25 cellular contexts compared by ENCODE assay signal in the genomic region with DNA sequence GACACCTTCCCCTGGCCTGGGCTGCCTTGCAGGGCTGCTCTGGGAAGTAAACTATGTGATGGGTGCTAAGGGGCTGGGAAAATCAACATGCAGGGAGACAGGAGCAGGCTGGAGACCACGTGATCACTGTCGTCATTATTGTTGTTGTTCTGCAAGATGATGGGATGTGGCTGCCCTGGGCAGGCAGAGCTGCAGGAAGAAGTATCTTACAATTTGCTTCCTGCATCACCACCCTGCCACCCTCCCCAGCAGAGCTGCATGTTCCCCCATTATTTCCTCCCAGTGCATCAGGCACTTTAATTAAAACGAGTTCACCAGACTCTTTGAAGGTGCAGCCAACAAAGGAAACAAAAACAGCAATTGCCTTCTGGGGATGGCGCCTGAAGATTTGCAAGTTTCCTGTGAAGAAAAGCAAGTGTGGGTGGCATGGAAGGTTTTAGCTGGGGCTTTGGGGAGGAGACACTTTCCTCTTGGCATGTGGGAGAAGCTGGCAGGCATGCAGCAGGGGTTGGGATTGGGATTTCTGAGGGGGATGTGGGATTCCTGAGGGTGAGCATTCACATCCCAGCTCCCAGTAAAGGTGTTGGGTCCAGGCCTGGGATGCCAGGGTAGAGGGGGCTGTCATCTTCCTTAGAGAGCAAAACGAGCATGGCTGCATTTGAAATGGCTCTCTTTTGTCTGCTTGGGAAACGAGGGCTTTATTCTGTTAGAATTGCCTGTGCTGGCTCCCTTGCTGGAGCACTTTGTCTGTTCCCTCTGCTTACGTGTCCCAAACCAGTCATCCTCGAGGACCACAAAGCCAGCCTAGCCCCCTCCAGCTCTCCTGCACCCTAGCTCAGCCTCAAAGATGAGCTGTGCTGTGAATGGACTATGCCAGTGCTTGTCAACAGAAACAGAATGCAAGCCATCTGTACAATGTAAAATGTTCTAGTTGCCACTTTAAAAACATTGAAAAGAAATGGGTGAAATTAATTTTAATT. TPM values are rescaled to one million over a fixed set of nuclear protein-coding genes. Genes with fewer than 3 reads are reported as not detected.
A peak's percentile ranks its signal among the peaks of the same experiment; 100 is the strongest.
DNase-seq lines count a peak whose midpoint lies in the region; ATAC-seq and TF ChIP-seq lines count a peak whose summit lies in the region.
"Had no signal": no experiment of that assay in that cellular context is flagged by ENCODE, and none has a peak within 500 bp of the region (broad histone marks: within the 10 kb centered on the region; RNA-seq: fewer than 3 reads in every experiment).

No MANE protein-coding gene starts in this region.

- H3K9me3 Mint-ChIP-seq in activated CD4-positive, alpha-beta memory T cell treated with anti-CD3 and anti-CD28 coated beads for 36 hours = no peaks in the 10 kb centered on the region
- H3K9me3 Mint-ChIP-seq in activated CD4-positive, alpha-beta memory T cell treated with anti-CD3 and anti-CD28 coated beads, Interleukin-2, amount 10 ng/mL, durations not matched to agents 7 days and 5 days = no peaks in the 10 kb centered on the region
- H3K9me3 Mint-ChIP-seq: activated naive CD8-positive, alpha-beta T cell treated with anti-CD3 and anti-CD28 coated beads, Interleukin-2, amount 50 U/mL, for 24 hours; memory B cell had no signal

- H3K27ac Mint-ChIP-seq in activated CD4-positive, alpha-beta memory T cell treated with anti-CD3 and anti-CD28 coated beads for 36 hours = peak overlapping the region; percentile 14
- no peak overlapping the region for H3K27ac Mint-ChIP-seq in activated CD4-positive, alpha-beta memory T cell treated with anti-CD3 and anti-CD28 coated beads, Interleukin-2, amount 10 ng/mL, durations not matched to agents 7 days and 5 days
- H3K27ac Mint-ChIP-seq: activated CD4-positive, alpha-beta T cell treated with anti-CD3 and anti-CD28 coated beads for 36 hours; activated CD8-positive, alpha-beta memory T cell treated with anti-CD3 and anti-CD28 coated beads, Interleukin-2, amount 10 ng/mL, durations not matched to agents 7 days and 5 days; activated naive CD8-positive, alpha-beta T cell treated with anti-CD3 and anti-CD28 coated beads, Interleukin-2, amount 50 U/mL, for 24 hours; memory B cell had no signal

- POLR2A ChIA-PET in activated CD4-positive, alpha-beta memory T cell treated with anti-CD3 and anti-CD28 coated beads for 36 hours (lab: Charles Lee) = no interaction called here
- POLR2A ChIA-PET in activated CD4-positive, alpha-beta memory T cell treated with anti-CD3 and anti-CD28 coated beads, Interleukin-2, amount 10 ng/mL, durations not matched to agents 7 days and 5 days (lab: Charles Lee) = no interaction called here
- POLR2A ChIA-PET in HEK293 (lab: Yijun Ruan, JAX) = interaction anchor here (1.2 kb wide), 1 partner anchor 12 kb away, joined by 3 read pairs; no protein-coding TSS in a partner anchor

- H3K4me3 ChIP-seq in HEK293 (ENCODE audit: low read depth, low read length) = no peak overlapping the region
- peak overlapping the region; percentile 20 for H3K4me3 ChIP-seq in neuron (ENCODE audit: low read length)
- no peak overlapping the region for H3K4me3 ChIP-seq in gastroesophageal sphincter
- H3K4me3 ChIP-seq: SJSA1 had no signal

- no peaks in the 10 kb centered on the region for H3K36me3 ChIP-seq in HEK293 (ENCODE audit: control insufficient read depth in 2 of 2, insufficient read depth in 1 of 2, low read length in 2 of 2)
- no peaks in the 10 kb centered on the region for H3K36me3 ChIP-seq in neuron (ENCODE audit: insufficient read depth, low read length)
- no peaks in the 10 kb centered on the region for H3K36me3 ChIP-seq in gastroesophageal sphincter
- H3K36me3 ChIP-seq: BE2C, SJSA1 had no signal

- H3K4me1 Mint-ChIP-seq in activated CD4-positive, alpha-beta memory T cell treated with anti-CD3 and anti-CD28 coated beads for 36 hours (ENCODE audit: low read depth) = peaks cover 20% of the 10 kb centered on the region
- H3K4me1 Mint-ChIP-seq in activated CD4-positive, alpha-beta memory T cell treated with anti-CD3 and anti-CD28 coated beads, Interleukin-2, amount 10 ng/mL, durations not matched to agents 7 days and 5 days = peaks cover 6% of the 10 kb centered on the region
- H3K4me1 Mint-ChIP-seq: activated CD8-positive, alpha-beta memory T cell treated with anti-CD3 and anti-CD28 coated beads, Interleukin-2, amount 10 ng/mL, durations not matched to agents 7 days and 5 days; memory B cell had no signal

- peak overlapping the region; percentile 28 for H2AFZ ChIP-seq in neuron (ENCODE audit: low read depth, low read length)

- peaks cover 10% of the 10 kb centered on the region for H3K27me3 ChIP-seq in neuron (ENCODE audit: insufficient read depth, low read length)
- H3K27me3 ChIP-seq in gastroesophageal sphincter = no peaks in the 10 kb centered on the region
- H3K27me3 ChIP-seq: BE2C had no signal

- TF ChIP-seq CTCF in HEK293 (tag by site-specific recombination; IDR thresholded peaks at IDR 0.05) = no peak
- TF ChIP-seq CTCF in gastroesophageal sphincter (IDR thresholded peaks at IDR 0.05) = no peak
- no peak for TF ChIP-seq CTCF in omental fat pad (IDR thresholded peaks at IDR 0.05)

- H3K9me3 ChIP-seq in HEK293 (ENCODE audit: control insufficient read depth, insufficient read depth, low read depth, low read length) = no peaks in the 10 kb centered on the region
- no peaks in the 10 kb centered on the region for H3K9me3 ChIP-seq in neuron (ENCODE audit: low read length)
- H3K9me3 ChIP-seq in gastroesophageal sphincter = no peaks in the 10 kb centered on the region
- H3K9me3 ChIP-seq: BE2C, SJSA1 had no signal

- H3K4me3 Mint-ChIP-seq in activated CD4-positive, alpha-beta memory T cell treated with anti-CD3 and anti-CD28 coated beads for 36 hours = no peak overlapping the region
- H3K4me3 Mint-ChIP-seq in activated CD4-positive, alpha-beta memory T cell treated with anti-CD3 and anti-CD28 coated beads, Interleukin-2, amount 10 ng/mL, durations not matched to agents 7 days and 5 days = no peak overlapping the region
- H3K4me3 Mint-ChIP-seq: activated CD4-positive, alpha-beta T cell treated with anti-CD3 and anti-CD28 coated beads for 36 hours; activated CD8-positive, alpha-beta memory T cell treated with anti-CD3 and anti-CD28 coated beads, Interleukin-2, amount 10 ng/mL, durations not matched to agents 7 days and 5 days; activated naive CD8-positive, alpha-beta T cell treated with anti-CD3 and anti-CD28 coated beads, Interleukin-2, amount 50 U/mL, for 24 hours; memory B cell had no signal

- H3K27ac ChIP-seq in HEK293 (ENCODE audit: extremely low read depth, low read depth, low read length) = no peak overlapping the region
- no peak overlapping the region for H3K27ac ChIP-seq in gastroesophageal sphincter
- H3K27ac ChIP-seq: SJSA1 had no signal

- ATAC-seq in gastroesophageal sphincter = no peak
- no peak for ATAC-seq in omental fat pad (ENCODE audit: low FRiP score)
- ATAC-seq: activated CD4-positive, alpha-beta T cell treated with anti-CD3 and anti-CD28 coated beads for 36 hours; activated CD8-positive, alpha-beta memory T cell treated with anti-CD3 and anti-CD28 coated beads, Interleukin-2, amount 10 ng/mL, durations not matched to agents 7 days and 5 days; activated naive CD8-positive, alpha-beta T cell treated with anti-CD3 and anti-CD28 coated beads, Interleukin-2, amount 50 U/mL, for 24 hours; HepG2; left cardiac atrium; right cardiac atrium; stimulated activated naive CD8-positive, alpha-beta T cell treated with anti-CD3 and anti-CD28 coated beads, Interleukin-15, Interleukin-2, amounts not matched to agents 100 U/mL and 50 U/mL, for 24 hours had no signal

- TF ChIP-seq EP300 in gastroesophageal sphincter (IDR thresholded peaks at IDR 0.05) = no peak

- H3K36me3 Mint-ChIP-seq in activated CD4-positive, alpha-beta memory T cell treated with anti-CD3 and anti-CD28 coated beads for 36 hours = no peaks in the 10 kb centered on the region
- H3K36me3 Mint-ChIP-seq in activated CD4-positive, alpha-beta memory T cell treated with anti-CD3 and anti-CD28 coated beads, Interleukin-2, amount 10 ng/mL, durations not matched to agents 7 days and 5 days (ENCODE audit: low read depth) = no peaks in the 10 kb centered on the region
- H3K36me3 Mint-ChIP-seq: activated CD8-positive, alpha-beta memory T cell treated with anti-CD3 and anti-CD28 coated beads, Interleukin-2, amount 10 ng/mL, durations not matched to agents 7 days and 5 days; memory B cell had no signal

- H3K4me1 ChIP-seq in HEK293 (ENCODE audit: control insufficient read depth, insufficient read depth, low read length) = no peaks in the 10 kb centered on the region
- peaks cover 21% of the 10 kb centered on the region for H3K4me1 ChIP-seq in neuron (ENCODE audit: insufficient read depth, low read length)
- peaks cover 0 to 22% (median 0%) of the 10 kb centered on the region in 3 donors for H3K4me1 ChIP-seq in gastroesophageal sphincter
- H3K4me1 ChIP-seq: SJSA1 had no signal

- intact Hi-C loops in activated CD4-positive, alpha-beta memory T cell treated with anti-CD3 and anti-CD28 coated beads for 36 hours (cut with micrococcal nuclease) = no loop called here

- 31 to 54% methylated on average over 3 to 4 of the region's 8 CpGs for WGBS in gastroesophageal sphincter (ENCODE audit: low coverage in 1 of 2), 2 donors

- CTCF ChIA-PET in activated CD4-positive, alpha-beta memory T cell treated with anti-CD3 and anti-CD28 coated beads for 36 hours (lab: Charles Lee) = interaction anchor here (1.1 kb wide), 1 partner anchor 18 kb away, joined by 4 read pairs; no protein-coding TSS in a partner anchor
- CTCF ChIA-PET in activated CD4-positive, alpha-beta memory T cell treated with anti-CD3 and anti-CD28 coated beads, Interleukin-2, amount 10 ng/mL, durations not matched to agents 7 days and 5 days (lab: Charles Lee) = no interaction called here
- CTCF ChIA-PET in HEK293 (lab: Yijun Ruan, JAX) = interaction anchor here (0.8 kb wide), 1 partner anchor 71 kb away, joined by 6 read pairs; no protein-coding TSS in a partner anchor

- no peaks in the 10 kb centered on the region for H3K27me3 Mint-ChIP-seq in activated CD4-positive, alpha-beta memory T cell treated with anti-CD3 and anti-CD28 coated beads for 36 hours
- H3K27me3 Mint-ChIP-seq in activated CD4-positive, alpha-beta memory T cell treated with anti-CD3 and anti-CD28 coated beads, Interleukin-2, amount 10 ng/mL, durations not matched to agents 7 days and 5 days = no peaks in the 10 kb centered on the region
- H3K27me3 Mint-ChIP-seq: activated CD4-positive, alpha-beta T cell treated with anti-CD3 and anti-CD28 coated beads for 36 hours had no signal

- TF ChIP-seq POLR2A in gastroesophageal sphincter (IDR thresholded peaks at IDR 0.05) = no peak

- no peak for DNase-seq in activated CD4-positive, alpha-beta memory T cell treated with anti-CD3 and anti-CD28 coated beads for 36 hours
- no peak for DNase-seq in activated CD4-positive, alpha-beta memory T cell treated with anti-CD3 and anti-CD28 coated beads, Interleukin-2, amount 10 ng/mL, durations not matched to agents 7 days and 5 days
- DNase-seq in central memory CD4-positive, alpha-beta T cell = peak; percentile 30
- no peak for DNase-seq in omental fat pad (ENCODE audit: low spot score)
- no peak for DNase-seq in stimulated activated CD4-positive, alpha-beta T cell treated with anti-CD3 and anti-CD28 coated beads, Interleukin-15, amount 100 ng/mL, for 24 hours
- DNase-seq: activated CD4-positive, alpha-beta T cell treated with anti-CD3 and anti-CD28 coated beads for 36 hours; activated CD8-positive, alpha-beta memory T cell treated with anti-CD3 and anti-CD28 coated beads, Interleukin-2, amount 10 ng/mL, durations not matched to agents 7 days and 5 days; activated naive CD8-positive, alpha-beta T cell treated with anti-CD3 and anti-CD28 coated beads, Interleukin-2, amount 50 U/mL, for 24 hours; BE2C; effector memory CD4-positive, alpha-beta T cell; erythroblast; foreskin fibroblast; HCEC 1CT; left cardiac atrium; NCI-H1105 treated with DMSO at 0.1 percent for 48 hours; NCI-H524 treated with DMSO at 0.1 percent for 48 hours; right cardiac atrium; stimulated activated naive CD8-positive, alpha-beta T cell treated with anti-CD3 and anti-CD28 coated beads, Interleukin-15, Interleukin-2, amounts not matched to agents 100 U/mL and 50 U/mL, for 24 hours; T-helper 1 cell had no signal

RNA-seq across cellular contexts. Expression of a gene that starts 11.5 kb away (rescaled TPM):
- total RNA-seq in activated CD4-positive, alpha-beta memory T cell treated with anti-CD3 and anti-CD28 coated beads for 36 hours = 1 to 10 TPM; 3.2 to 4.6 TPM
- total RNA-seq in activated CD4-positive, alpha-beta memory T cell treated with anti-CD3 and anti-CD28 coated beads, Interleukin-2, amount 10 ng/mL, durations not matched to agents 7 days and 5 days = 1 to 10 TPM; 1.1 to 1.2 TPM
- 100 to 1,000 TPM in 1 of 4 donors, 10 to 100 TPM in 3; 52.0 to 135 (median 74.6) TPM for total RNA-seq in gastroesophageal sphincter
- 1 to 10 TPM; 2.8 to 7.5 (median 5.8) TPM for total RNA-seq in omental fat pad

Comparison
In these comparisons a context has a peak if more than half of its experiments do, and no peak if none do; other contexts are left out.
1. RNA of a gene that starts 11.5 kb away (total RNA-seq): 52.0 to 135 TPM in gastroesophageal sphincter; 2.8 to 7.5 TPM in omental fat pad, 3.2 to 4.6 TPM in activated CD4-positive, alpha-beta memory T cell treated with anti-CD3 and anti-CD28 coated beads for 36 hours and 1.1 to 1.2 TPM in activated CD4-positive, alpha-beta memory T cell treated with anti-CD3 and anti-CD28 coated beads, Interleukin-2, amount 10 ng/mL, durations not matched to agents 7 days and 5 days; every median in the first group is over 4 times any median in the second.